8 cellular contexts compared by ENCODE assay signal in the genomic region with DNA sequence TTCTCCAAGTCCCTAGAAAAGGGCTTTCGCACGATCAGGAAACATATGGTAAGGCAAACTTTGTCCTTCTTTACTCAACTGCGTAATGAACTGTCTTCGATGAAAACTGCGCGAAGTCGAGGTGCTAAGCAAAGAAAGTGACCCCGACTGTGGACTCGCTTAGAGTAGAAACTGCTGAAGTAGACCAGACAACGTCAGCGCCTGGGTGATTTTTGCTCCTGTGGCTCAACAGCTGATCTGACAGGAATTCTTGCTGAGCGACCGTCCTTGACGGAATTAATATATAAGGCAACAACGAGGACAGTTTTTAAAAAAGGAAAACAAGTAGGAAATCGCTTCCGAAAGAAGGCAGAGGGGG. TPM values are rescaled to one million over a fixed set of nuclear protein-coding genes. Genes with fewer than 3 reads are reported as not detected.
DNase-seq lines count a peak whose midpoint lies in the region; ATAC-seq and TF ChIP-seq lines count a peak whose summit lies in the region.

No MANE protein-coding gene starts in this region.

- peak overlapping the region; percentile 82 for H3K27ac ChIP-seq in CD8-positive, alpha-beta memory T cell (ENCODE audit: low read depth, low read length)
- peak overlapping the region; percentile 87 for H3K27ac ChIP-seq in ectodermal cell (ENCODE audit: insufficient read depth, low read depth, low read length, poor library complexity, severe bottlenecking)
- peak overlapping the region; percentile 93 for H3K27ac ChIP-seq in substantia nigra (ENCODE audit: low read depth, low read length, poor library complexity, severe bottlenecking)

- peaks cover 19% of the 10 kb centered on the region for H3K4me1 ChIP-seq in CD8-positive, alpha-beta memory T cell (ENCODE audit: insufficient read depth, low read length)
- H3K4me1 ChIP-seq in ectodermal cell (ENCODE audit: control insufficient read depth, insufficient read depth, low read length): no peaks in the 10 kb centered on the region

- peak in 1 of 5 donors; percentile 8 for DNase-seq in CD8-positive, alpha-beta memory T cell
- no peak for DNase-seq in HFF-Myc (ENCODE audit: extremely low read depth, low read depth)
- DNase-seq in SW480 (ENCODE audit: low spot score): peak; percentile 53
- DNase-seq in lower leg skin (ENCODE audit: low spot score in 2 of 2): peak; percentile 38 to 88
- peak in 25 of 49 donors; percentile 7 to 74 (median 31) for DNase-seq in substantia nigra (lab: John Stamatoyannopoulos, UW)
- DNase-seq in KBM-7: no peak

- peak overlapping the region; percentile 98 to 100 (median 100) for H3K4me3 Mint-ChIP-seq in CD8-positive, alpha-beta memory T cell

- intact Hi-C loops in lower leg skin (cut with DNase I; ENCODE audit: low total_unique reads): no loop called here

- no peaks in the 10 kb centered on the region for H3K9me3 ChIP-seq in CD8-positive, alpha-beta memory T cell (ENCODE audit: low read length)
- no peaks in the 10 kb centered on the region for H3K9me3 ChIP-seq in ectodermal cell (ENCODE audit: control insufficient read depth, low read length)

- TF ChIP-seq CTCF in HFF-Myc (IDR thresholded peaks at IDR 0.05; ENCODE audit: low read depth, low read length, missing control alignments) (no peak), lower leg skin (IDR thresholded peaks at IDR 0.05) (no peak)

- H3K27me3 ChIP-seq in CD8-positive, alpha-beta memory T cell (ENCODE audit: insufficient read depth, low read length, poor library complexity, severe bottlenecking): no peaks in the 10 kb centered on the region
- no peaks in the 10 kb centered on the region for H3K27me3 ChIP-seq in ectodermal cell (ENCODE audit: control insufficient read depth, insufficient read depth, low read length, poor library complexity, severe bottlenecking)

- no peaks in the 10 kb centered on the region for H3K9me3 Mint-ChIP-seq in CD8-positive, alpha-beta memory T cell

- CTCF ChIA-PET in CD8-positive, alpha-beta memory T cell (lab: Charles Lee): interaction anchor here (0.7 to 1.7 kb wide), 10 partner anchors 11 to 134 kb away, joined by 3 to 6 read pairs (median 4); no protein-coding TSS in a partner anchor

- H3K27ac Mint-ChIP-seq in CD8-positive, alpha-beta memory T cell: peak overlapping the region; percentile 91 to 97 (median 96)

- 1 to 2% methylated on average over 17 of the region's 17 CpGs for WGBS in ectodermal cell, 2 experiments
- WGBS in lower leg skin, 2 donors: 1% methylated on average over 17 of the region's 17 CpGs

- in situ Hi-C loops in KBM-7 (cut with MboI; ENCODE audit: low pct_unique_long_range_greater_than_20kb, low sequenced_read_pairs): no loop called here

- H3K4me3 ChIP-seq in CD8-positive, alpha-beta memory T cell (ENCODE audit: low read length): peak overlapping the region; percentile 83
- H3K4me3 ChIP-seq in HFF-Myc (replicated peaks; ENCODE audit: low read depth, low read length) (peak overlapping the region; percentile 82), ectodermal cell (ENCODE audit: insufficient read depth, low read depth, low read length) (peak overlapping the region; percentile 79), lower leg skin (ENCODE audit: low read depth, poor library complexity, severe bottlenecking) (peak overlapping the region; percentile 63)

- H3K27me3 Mint-ChIP-seq in CD8-positive, alpha-beta memory T cell: no peaks in the 10 kb centered on the region

- no peak for ATAC-seq in HG03520 (IDR thresholded peaks at IDR 0.05; ENCODE audit: unreplicated experiment)

- peaks cover 18 to 37% (median 31%) of the 10 kb centered on the region in 3 donors for H3K4me1 Mint-ChIP-seq in CD8-positive, alpha-beta memory T cell

- TF ChIP-seq POLR2A in lower leg skin (IDR thresholded peaks at IDR 0.05): no peak

- POLR2A ChIA-PET in CD8-positive, alpha-beta memory T cell (lab: Charles Lee): interaction anchor here (0.9 to 2.4 kb wide), 8 partner anchors 9 to 445 kb away, joined by 3 to 20 read pairs (median 4); partner anchors contain the start of gene RAB8B

- H3K36me3 Mint-ChIP-seq in CD8-positive, alpha-beta memory T cell: peaks cover 0 to 40% (median 2%) of the 10 kb centered on the region in 3 donors

- H3K36me3 ChIP-seq in CD8-positive, alpha-beta memory T cell (ENCODE audit: insufficient read depth, low read length): peaks cover 3% of the 10 kb centered on the region
- peaks cover 5% of the 10 kb centered on the region for H3K36me3 ChIP-seq in ectodermal cell (ENCODE audit: control insufficient read depth, insufficient read depth, low read length)

RNA-seq across cellular contexts. Expression of gene RPS27L, which starts 0.6 kb away (rescaled TPM):
- 100 to 1,000 TPM; 214 to 221 TPM for total RNA-seq in CD8-positive, alpha-beta memory T cell
- 193 TPM for polyA plus RNA-seq in CD8-positive, alpha-beta memory T cell
- 115 TPM for polyA plus RNA-seq in ectodermal cell (2013, experiment 1 of 4)
- polyA plus RNA-seq in ectodermal cell (2013, experiment 2 of 4): 105 TPM
- 120 TPM for polyA plus RNA-seq in ectodermal cell (2013, experiment 3 of 4)
- 125 TPM for polyA plus RNA-seq in ectodermal cell (2013, experiment 4 of 4)
- 10 to 100 TPM; 39.6 to 64.9 (median 55.8) TPM for total RNA-seq in lower leg skin

RNA-seq across cellular contexts. Expression of gene RAB8B, which starts 32.7 kb away (rescaled TPM):
- total RNA-seq in CD8-positive, alpha-beta memory T cell: 100 to 1,000 TPM; 165 to 169 TPM
- 52.9 TPM for polyA plus RNA-seq in CD8-positive, alpha-beta memory T cell
- polyA plus RNA-seq in ectodermal cell (2013, experiment 1 of 4): 59.3 TPM
- polyA plus RNA-seq in ectodermal cell (2013, experiment 2 of 4): 57.6 TPM
- polyA plus RNA-seq in ectodermal cell (2013, experiment 3 of 4): 31.3 TPM
- 39.3 TPM for polyA plus RNA-seq in ectodermal cell (2013, experiment 4 of 4)
- total RNA-seq in lower leg skin: 10 to 100 TPM in 3 of 4 donors, 1 to 10 TPM in 1; 9.1 to 23.6 (median 10.7) TPM

RNA-seq across cellular contexts. Expression of gene LACTB, which starts 35.0 kb away (rescaled TPM):
- 10 to 100 TPM; 30.0 to 31.7 TPM for total RNA-seq in CD8-positive, alpha-beta memory T cell
- polyA plus RNA-seq in CD8-positive, alpha-beta memory T cell: 9.7 TPM
- 7.4 TPM for polyA plus RNA-seq in ectodermal cell (2013, experiment 1 of 4)
- 4.1 TPM for polyA plus RNA-seq in ectodermal cell (2013, experiment 2 of 4)
- 4.6 TPM for polyA plus RNA-seq in ectodermal cell (2013, experiment 3 of 4)
- 4.9 TPM for polyA plus RNA-seq in ectodermal cell (2013, experiment 4 of 4)
- 10 to 100 TPM; 13.6 to 25.0 (median 19.4) TPM for total RNA-seq in lower leg skin

Comparison
In these comparisons a context has a peak if more than half of its experiments do, and no peak if none do; other contexts are left out.
1. DNase-seq: peak in SW480 (single experiment), lower leg skin (2 of 2) and substantia nigra (25 of 49); none in HFF-Myc (single experiment) and KBM-7 (single experiment).
2. RNA of gene RAB8B, which starts 32.7 kb away (total RNA-seq): 165 to 169 TPM in CD8-positive, alpha-beta memory T cell; 9.1 to 23.6 TPM in lower leg skin; every median in the first group is over 4 times any median in the second.
3. Peak in every context shown above with its lines, with median percentiles within 50 percentile points of each other: H3K27ac ChIP-seq and H3K4me3 ChIP-seq.